28 cellular contexts compared by ENCODE assay signal in genomic region chr1:157181258-157181657, GRCh38. TPM values are rescaled to one million over a fixed set of nuclear protein-coding genes. Genes with fewer than 3 reads are reported as not detected.
DNase-seq lines count a peak whose midpoint lies in the region; ATAC-seq and TF ChIP-seq lines count a peak whose summit lies in the region.
"Had no signal": no experiment of that assay in that cellular context is flagged by ENCODE, and none has a peak within 500 bp of the region (broad histone marks: within the 10 kb centered on the region; RNA-seq: fewer than 3 reads in every experiment).

No MANE protein-coding gene starts in this region.

- TF ChIP-seq CTCF in GM10248 (IDR thresholded peaks at IDR 0.05; ENCODE audit: control extremely low read depth, extremely low read depth, low read depth, missing control alignments) (no peak), OCI-LY7 (conservative IDR thresholded peaks at IDR 0.05; ENCODE audit: low read length) (no peak)

- POLR2A ChIA-PET in GM10248 (lab: Yijun Ruan, JAX) (no interaction called here), OCI-LY7 (lab: Charles Lee) (interaction anchor here (0.6 kb wide), 1 partner anchor 145 kb away, joined by 5 read pairs; no protein-coding TSS in a partner anchor)

- H2AFZ ChIP-seq in OCI-LY7 (ENCODE audit: low read length), result no peak overlapping the region

- no peaks in the 10 kb centered on the region for H3K9me2 ChIP-seq in OCI-LY7 (ENCODE audit: insufficient read depth, low read length)

- H3K9me3 ChIP-seq in OCI-LY7 (ENCODE audit: low read length), result no peaks in the 10 kb centered on the region
- H3K9me3 ChIP-seq: adrenal gland, esophagus squamous epithelium, gastrocnemius medialis, lower lobe of right lung, prostate gland, suprapubic skin, uterus had no signal

- CTCF ChIA-PET in GM10248 (lab: Yijun Ruan, JAX) (interaction anchor here (1.0 to 3.1 kb wide), 10 partner anchors 8 to 324 kb away, joined by 3 to 17 read pairs (median 8); no protein-coding TSS in a partner anchor), OCI-LY7 (lab: Charles Lee; ENCODE audit: unreplicated experiment) (no interaction called here)

- no peak overlapping the region for H3K4me2 ChIP-seq in OCI-LY7 (ENCODE audit: low read length)

- H3K36me3 ChIP-seq in OCI-LY7 (ENCODE audit: insufficient read depth, low read length), result no peaks in the 10 kb centered on the region
- H3K36me3 ChIP-seq: adrenal gland, brain microvascular endothelial cell, esophagus squamous epithelium, gastrocnemius medialis, lower lobe of right lung, prostate gland, suprapubic skin, uterus had no signal

- peak; percentile 46 for DNase-seq in GM10248 (ENCODE audit: extremely low spot score)
- DNase-seq in GM19240 (ENCODE audit: insufficient read length, low spot score), result peak; percentile 46
- peak; percentile 55 for DNase-seq in OCI-LY7 (ENCODE audit: low spot score)
- DNase-seq in effector CD8-positive, alpha-beta T cell (lab: John Stamatoyannopoulos, UW), result no peak
- no peak for DNase-seq in HK-2 (ENCODE audit: unreplicated experiment)
- no peak for DNase-seq in activated naive CD4-positive, alpha-beta T cell treated with Interleukin-2 at 50 U/mL for 16 hours
- no peak for DNase-seq in NCI-H187 treated with DMSO at 0.1 percent for 48 hours (lab: John Stamatoyannopoulos, UW)
- DNase-seq: ACHN; activated CD4-positive, alpha-beta T cell treated with anti-CD3 and anti-CD28 coated beads, Interleukin-2, amount 50 U/mL, for 48 hours; activated CD4-positive, CD25-positive, alpha-beta regulatory T cell; activated gamma-delta T cell treated with Interleukin-2 at 50 U/mL for 16 hours; adrenal gland; brain microvascular endothelial cell; effector memory CD8-positive, alpha-beta T cell; esophagus squamous epithelium; gastrocnemius medialis; IMR-90; lower lobe of right lung; NCI-H1436 treated with DMSO at 0.1 percent for 48 hours; NCI-H69; stimulated activated CD4-positive, alpha-beta T cell treated with anti-CD3 and anti-CD28 coated beads, Interleukin-2, amount 100 ng/mL, for 24 hours; T-helper 9 cell; uterus had no signal

- ATAC-seq in HG02759 (IDR thresholded peaks at IDR 0.05; ENCODE audit: unreplicated experiment), result peak; percentile 34
- ATAC-seq: effector memory CD8-positive, alpha-beta T cell; gastrocnemius medialis; lower lobe of right lung; Right ventricle myocardium inferior; stimulated activated effector memory CD8-positive, alpha-beta T cell treated with anti-CD3 and anti-CD28 coated beads, Interleukin-12 subunit alpha, Interleukin-12 subunit beta, amount 100 ng/mL, for 72 hours had no signal

- intact Hi-C loops in OCI-LY7 (cut with micrococcal nuclease; ENCODE audit: unreplicated experiment), result no loop called here

- no peak overlapping the region for H3K4me3 ChIP-seq in OCI-LY7 (ENCODE audit: low read depth, low read length, poor library complexity, severe bottlenecking)
- H3K4me3 ChIP-seq: adrenal gland, esophagus squamous epithelium, gastrocnemius medialis, lower lobe of right lung, prostate gland, suprapubic skin, uterus had no signal

- no peak overlapping the region for H3K27ac ChIP-seq in OCI-LY7 (ENCODE audit: low read depth, low read length, poor library complexity, severe bottlenecking)
- H3K27ac ChIP-seq: adrenal gland, brain microvascular endothelial cell, esophagus squamous epithelium, gastrocnemius medialis, lower lobe of right lung, prostate gland, suprapubic skin, uterus had no signal

- H3K79me2 ChIP-seq in OCI-LY7 (ENCODE audit: insufficient read depth, low read depth, low read length), result no peaks in the 10 kb centered on the region

- H3K4me1 ChIP-seq in OCI-LY7 (ENCODE audit: insufficient read depth, low read length, poor library complexity, severe bottlenecking), result peaks cover 24% of the 10 kb centered on the region
- H3K4me1 ChIP-seq: adrenal gland, esophagus squamous epithelium, gastrocnemius medialis, lower lobe of right lung, prostate gland, suprapubic skin, uterus had no signal

- BruUV-seq in OCI-LY7 (replicated peaks; lab: Mats Ljungman, UMichigan), result no TSS peak

- no peaks in the 10 kb centered on the region for H4K20me1 ChIP-seq in OCI-LY7 (ENCODE audit: insufficient read depth, low read length)

RNA-seq across cellular contexts. Expression of gene ETV3, which starts 43.1 kb away (rescaled TPM):
- total RNA-seq in OCI-LY7 (2014; rRNA removed; shearing (Covaris generic)), result 11.1 and 12.0 TPM in 2 replicates
- 18.3 and 20.4 TPM in 2 replicates for total RNA-seq in OCI-LY7 (2022)

Comparison
In these comparisons a context has a peak if more than half of its experiments do, and no peak if none do; other contexts are left out.
1. DNase-seq: peak in GM10248 (single experiment), GM19240 (single experiment) and OCI-LY7 (single experiment); none in effector CD8-positive, alpha-beta T cell (single experiment), HK-2 (single experiment), activated naive CD4-positive, alpha-beta T cell treated with Interleukin-2 at 50 U/mL for 16 hours (single experiment) and NCI-H187 treated with DMSO at 0.1 percent for 48 hours (single experiment).